21 cellular contexts compared by ENCODE assay signal in the genomic region with DNA sequence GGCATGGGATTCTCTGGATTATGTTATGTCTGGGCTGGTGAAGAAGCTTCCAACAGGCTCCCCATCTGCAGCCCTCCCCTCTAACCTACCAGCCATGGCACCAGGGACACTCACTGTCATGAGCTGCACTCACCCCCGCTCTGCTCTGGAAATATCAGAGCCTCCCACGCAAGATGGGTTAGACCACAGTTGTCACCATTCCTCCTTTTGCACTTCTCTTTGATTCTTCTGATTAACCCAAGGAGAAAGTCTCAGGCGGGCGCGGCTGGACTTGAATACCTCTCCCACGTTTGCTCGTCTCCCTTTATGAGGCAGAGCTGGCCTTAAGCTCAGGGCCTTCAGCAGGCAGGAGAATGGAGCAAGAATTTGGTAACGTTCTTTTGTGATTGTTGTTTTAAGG.
A peak's percentile ranks its signal among the peaks of the same experiment; 100 is the strongest.
DNase-seq lines count a peak whose midpoint lies in the region; ATAC-seq and TF ChIP-seq lines count a peak whose summit lies in the region.
"Had no signal": no experiment of that assay in that cellular context is flagged by ENCODE, and none has a peak within 500 bp of the region (broad histone marks: within the 10 kb centered on the region; RNA-seq: fewer than 3 reads in every experiment).

No MANE protein-coding gene starts in this region.

- H3K4me1 ChIP-seq in PC-9 (replicated peaks; ENCODE audit: insufficient read depth) (peaks cover 58% of the 10 kb centered on the region), uterus (peaks cover 8 to 9% of the 10 kb centered on the region in 2 donors)

- POLR2A ChIA-PET in PC-9 (lab: Charles Lee; ENCODE audit: unreplicated experiment), result interaction anchor here (0.6 to 0.8 kb wide), 2 partner anchors 32 to 164 kb away, joined by 3 read pairs; no protein-coding TSS in a partner anchor

- H3K27me3 Mint-ChIP-seq in natural killer cell treated with Interleukin-12 subunit alpha and Interleukin-12 subunit beta and Interleukin-15 and Interleukin-18, amount 100 ng/mL, for 72 hours, result peaks cover 23 to 32% of the 10 kb centered on the region in 2 donors
- H3K27me3 Mint-ChIP-seq in natural killer cell (ENCODE audit: low read depth in 2 of 2), result peaks cover 40 to 75% of the 10 kb centered on the region in 2 donors
- H3K27me3 Mint-ChIP-seq in Calu3 (ENCODE audit: unreplicated experiment), result peaks cover 2% of the 10 kb centered on the region

- H3K79me2 ChIP-seq in PC-9 (ENCODE audit: low read depth), result peaks cover 45% of the 10 kb centered on the region

- intact Hi-C loops in natural killer cell (cut with micrococcal nuclease) (no loop called here), PC-9 (cut with micrococcal nuclease; ENCODE audit: unreplicated experiment) (loop anchor here (5.0 kb wide), 1 partner anchor 464 kb away; no protein-coding TSS in a partner anchor), uterus (cut with DNase I; ENCODE audit: low total_unique reads) (no loop called here), Calu3 (cut with micrococcal nuclease; ENCODE audit: unreplicated experiment) (no loop called here)

- H3K27ac ChIP-seq in PC-9 (peak overlapping the region; percentile 95; the same call in 1 of the 2 replicates), uterus (peak overlapping the region; percentile 32 to 35)
- H3K27ac ChIP-seq: C4-2B, lower lobe of right lung, neutrophil, psoas muscle, VCaP had no signal

- peaks cover 3% of the 10 kb centered on the region for H3K9me3 Mint-ChIP-seq in natural killer cell treated with Interleukin-12 subunit alpha and Interleukin-12 subunit beta and Interleukin-15 and Interleukin-18, amount 100 ng/mL, for 72 hours
- H3K9me3 Mint-ChIP-seq in natural killer cell (no peaks in the 10 kb centered on the region), Calu3 (ENCODE audit: low read depth, unreplicated experiment) (no peaks in the 10 kb centered on the region)

- no peaks in the 10 kb centered on the region for H4K20me1 ChIP-seq in PC-9 (ENCODE audit: insufficient read depth)

- peak overlapping the region in 1 of 2 donors; percentile 8 for H3K27ac Mint-ChIP-seq in natural killer cell treated with Interleukin-12 subunit alpha and Interleukin-12 subunit beta and Interleukin-15 and Interleukin-18, amount 100 ng/mL, for 72 hours
- H3K27ac Mint-ChIP-seq in natural killer cell (no peak overlapping the region), Calu3 (ENCODE audit: unreplicated experiment) (no peak overlapping the region)
- H3K27ac Mint-ChIP-seq: activated CD4-positive, alpha-beta T cell treated with anti-CD3 and anti-CD28 coated beads, Interleukin-2, amount 10 ng/mL, durations not matched to agents 24 days and 14 days had no signal

- H3K9me2 ChIP-seq in PC-9 (ENCODE audit: insufficient read depth), result no peaks in the 10 kb centered on the region

- H3K36me3 Mint-ChIP-seq in natural killer cell treated with Interleukin-12 subunit alpha and Interleukin-12 subunit beta and Interleukin-15 and Interleukin-18, amount 100 ng/mL, for 72 hours, result peaks cover 13% of the 10 kb centered on the region
- H3K36me3 Mint-ChIP-seq in natural killer cell (no peaks in the 10 kb centered on the region), Calu3 (ENCODE audit: insufficient read depth, unreplicated experiment) (peaks cover 14% of the 10 kb centered on the region)
- H3K36me3 Mint-ChIP-seq: brain had no signal

- TF ChIP-seq POLR2A in uterus (IDR thresholded peaks at IDR 0.05), result no peak

- TF ChIP-seq CTCF in natural killer cell (IDR thresholded peaks at IDR 0.05), result no peak
- TF ChIP-seq CTCF in PC-9 (conservative IDR thresholded peaks at IDR 0.05), result no peak
- no peak for TF ChIP-seq CTCF in epithelial cell of esophagus (IDR thresholded peaks at IDR 0.05; ENCODE audit: insufficient read depth, low read depth, low read length, missing control alignments)
- no peak for TF ChIP-seq CTCF in uterus (IDR thresholded peaks at IDR 0.05)
- no peak for TF ChIP-seq CTCF in Calu3 (IDR thresholded peaks at IDR 0.05; ENCODE audit: unreplicated experiment)

- BruUV-seq in PC-9 (replicated peaks; lab: Mats Ljungman, UMichigan) (no TSS peak), Calu3 (replicated peaks; lab: Mats Ljungman, UMichigan) (no TSS peak)

- no peak for ATAC-seq in natural killer cell treated with Interleukin-12 subunit alpha and Interleukin-12 subunit beta and Interleukin-15 and Interleukin-18, amount 100 ng/mL, for 72 hours
- no peak for ATAC-seq in natural killer cell
- ATAC-seq in GM21528 (IDR thresholded peaks at IDR 0.05; ENCODE audit: low FRiP score, unreplicated experiment), result no peak
- ATAC-seq: lower lobe of right lung, psoas muscle had no signal

- CTCF ChIA-PET in PC-9 (lab: Charles Lee) (no interaction called here), Calu3 (lab: Charles Lee) (interaction anchor here (0.7 kb wide), 1 partner anchor 107 kb away, joined by 4 read pairs; no protein-coding TSS in a partner anchor)

- peaks cover 43% of the 10 kb centered on the region for H3F3A ChIP-seq in PC-9 (ENCODE audit: insufficient read depth, low read depth)

- H2AFZ ChIP-seq in PC-9, result no peak overlapping the region

- H3K4me3 ChIP-seq in PC-9 (peak overlapping the region; percentile 67; the same call in 1 of the 2 replicates), epithelial cell of esophagus (ENCODE audit: low read length) (no peak overlapping the region), uterus (no peak overlapping the region)
- H3K4me3 ChIP-seq: lower lobe of right lung, psoas muscle, skin epidermis had no signal

- H3K36me3 ChIP-seq in PC-9 (ENCODE audit: low read depth) (peaks cover 24% of the 10 kb centered on the region), uterus (no peaks in the 10 kb centered on the region)
- H3K36me3 ChIP-seq: lower lobe of right lung, neutrophil had no signal

- H3K9me3 ChIP-seq in PC-9 (ENCODE audit: insufficient read depth, low read depth) (no peaks in the 10 kb centered on the region), uterus (no peaks in the 10 kb centered on the region)
- H3K9me3 ChIP-seq: lower lobe of right lung, neutrophil, psoas muscle had no signal

- H3K27me3 ChIP-seq in PC-9 (ENCODE audit: insufficient read depth, low read depth) (no peaks in the 10 kb centered on the region), uterus (no peaks in the 10 kb centered on the region)

- peak; percentile 12 for DNase-seq in natural killer cell treated with Interleukin-12 subunit alpha and Interleukin-12 subunit beta and Interleukin-15 and Interleukin-18, amount 100 ng/mL, for 72 hours (ENCODE audit: low spot score)
- DNase-seq in natural killer cell, result no peak
- peak in 1 of 2 experiments; percentile 53 for DNase-seq in PC-9
- peak; percentile 27 for DNase-seq in epithelial cell of esophagus (ENCODE audit: low read depth)
- DNase-seq in uterus, result no peak
- DNase-seq in retina, result no peak
- DNase-seq in Calu3, result no peak
- DNase-seq: activated CD4-positive, alpha-beta T cell treated with anti-CD3 and anti-CD28 coated beads, Interleukin-2, amount 10 ng/mL, durations not matched to agents 24 days and 14 days; activated CD8-positive, alpha-beta memory T cell treated with anti-CD3 and anti-CD28 coated beads, Interleukin-2, amount 50 U/mL, for 4 hours; lower lobe of right lung; NCI-H1417; NCI-H524; psoas muscle; SHP77; stimulated activated CD4-positive, alpha-beta T cell treated with anti-CD3 and anti-CD28 coated beads, Interleukin-2, amount 100 ng/mL, for 48 hours had no signal

- H3K4me1 Mint-ChIP-seq in natural killer cell treated with Interleukin-12 subunit alpha and Interleukin-12 subunit beta and Interleukin-15 and Interleukin-18, amount 100 ng/mL, for 72 hours (ENCODE audit: low read depth in 2 of 2), result peaks cover 49 to 58% of the 10 kb centered on the region in 2 donors
- H3K4me1 Mint-ChIP-seq in natural killer cell, result peaks cover 0 to 11% of the 10 kb centered on the region in 2 donors
- peaks cover 27% of the 10 kb centered on the region for H3K4me1 Mint-ChIP-seq in Calu3 (ENCODE audit: low read depth, unreplicated experiment)

- H3K4me2 ChIP-seq in PC-9, result peak overlapping the region; percentile 99

- no peak overlapping the region for H3K4me3 Mint-ChIP-seq in natural killer cell treated with Interleukin-12 subunit alpha and Interleukin-12 subunit beta and Interleukin-15 and Interleukin-18, amount 100 ng/mL, for 72 hours
- H3K4me3 Mint-ChIP-seq in natural killer cell (no peak overlapping the region), Calu3 (ENCODE audit: low read depth, unreplicated experiment) (no peak overlapping the region)
- H3K4me3 Mint-ChIP-seq: activated CD4-positive, alpha-beta T cell treated with anti-CD3 and anti-CD28 coated beads, Interleukin-2, amount 10 ng/mL, durations not matched to agents 24 days and 14 days; brain had no signal

Comparison
In these comparisons a context has a peak if more than half of its experiments do, and no peak if none do; other contexts are left out.
1. DNase-seq: peak in natural killer cell treated with Interleukin-12 subunit alpha and Interleukin-12 subunit beta and Interleukin-15 and Interleukin-18, amount 100 ng/mL, for 72 hours (single experiment) and epithelial cell of esophagus (single experiment); none in natural killer cell (single experiment), uterus (0 of 2), retina (single experiment) and Calu3 (single experiment).